Comparison of ENCODE assay signal across 18 cellular contexts in the genomic region with DNA sequence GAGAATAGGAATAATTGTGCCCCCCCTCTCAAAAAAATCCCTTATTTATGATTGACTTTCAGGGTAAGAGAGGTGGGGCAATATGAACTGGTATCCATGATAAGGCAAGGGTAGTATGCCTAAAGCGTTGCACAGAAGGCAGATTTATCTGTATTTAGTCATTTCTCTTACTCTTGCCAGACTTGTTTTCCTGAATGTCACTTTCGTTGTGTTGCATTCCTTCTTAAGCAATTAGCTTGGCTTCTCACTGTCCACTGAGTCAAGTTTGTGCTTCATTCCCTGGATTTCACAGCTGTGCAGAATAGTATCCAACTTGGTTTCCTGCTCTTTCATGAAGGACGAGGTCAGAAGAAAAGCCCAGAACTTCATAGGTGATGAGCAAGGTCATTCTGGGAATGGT.
DNase-seq lines count a peak whose midpoint lies in the region; ATAC-seq and TF ChIP-seq lines count a peak whose summit lies in the region.
"Had no signal": no experiment of that assay in that cellular context is flagged by ENCODE, and none has a peak within 500 bp of the region (broad histone marks: within the 10 kb centered on the region; RNA-seq: fewer than 3 reads in every experiment).

No MANE protein-coding gene starts in this region.

- H3K9me3 ChIP-seq in right cardiac atrium (ENCODE audit: control insufficient read depth, low read length) (no peaks in the 10 kb centered on the region), thoracic aorta (no peaks in the 10 kb centered on the region)
- H3K9me3 ChIP-seq: BLaER1, colonic mucosa, prostate gland, upper lobe of left lung had no signal

- DNase-seq in HCEC 1CT (peak; percentile 14), T47D (ENCODE audit: low read depth in 1 of 2, low spot score in 1 of 2) (peak; percentile 18 to 64), right cardiac atrium (no peak), thoracic aorta (ENCODE audit: low spot score) (no peak), NCI-H69 (lab: John Stamatoyannopoulos, UW) (no peak), NCI-H1930 (lab: John Stamatoyannopoulos, UW) (no peak)
- DNase-seq: activated CD4-positive, alpha-beta memory T cell treated with anti-CD3 and anti-CD28 coated beads, Interleukin-2, amount 10 ng/mL, durations not matched to agents 7 days and 5 days; amniotic stem cell; colonic mucosa; IMR-90; naive thymus-derived CD8-positive, alpha-beta T cell; NCI-H1092 treated with DMSO at 0.1 percent for 48 hours; NCI-H2227 treated with DMSO at 0.1 percent for 48 hours; upper lobe of left lung had no signal

- H3K27me3 ChIP-seq in right cardiac atrium (ENCODE audit: control insufficient read depth, insufficient read depth) = no peaks in the 10 kb centered on the region
- H3K27me3 ChIP-seq in thoracic aorta (replicated peaks; ENCODE audit: insufficient read depth) = no peaks in the 10 kb centered on the region
- H3K27me3 ChIP-seq: BLaER1, colonic mucosa, upper lobe of left lung had no signal

- WGBS in right cardiac atrium = 44% methylated on average over 3 of the region's 3 CpGs

- H3K4me1 ChIP-seq in right cardiac atrium (ENCODE audit: control insufficient read depth, insufficient read depth, low read length) = no peaks in the 10 kb centered on the region
- peaks cover 12 to 24% of the 10 kb centered on the region in 2 donors for H3K4me1 ChIP-seq in thoracic aorta (ENCODE audit: control insufficient read depth in 1 of 2, low read depth in 2 of 2)
- H3K4me1 ChIP-seq: BLaER1, colonic mucosa, prostate gland had no signal

- ATAC-seq in right cardiac atrium (peak in 1 of 2 donors; percentile 19), thoracic aorta (ENCODE audit: insufficient number of reproducible peaks, low FRiP score, low read depth) (no peak), HG03025 (IDR thresholded peaks at IDR 0.05; ENCODE audit: low FRiP score, unreplicated experiment) (no peak)
- ATAC-seq: naive thymus-derived CD8-positive, alpha-beta T cell; SK-N-SH treated with all-trans-retinoic acid at 6 μM for 48 hours had no signal

- H3K4me3 ChIP-seq in right cardiac atrium (ENCODE audit: low read length) (peak overlapping the region; percentile 39), thoracic aorta (peak overlapping the region; percentile 59)
- H3K4me3 ChIP-seq: BLaER1, colonic mucosa, prostate gland had no signal

- in situ Hi-C loops in T47D (cut with HindIII; ENCODE audit: low pct_unique_long_range_greater_than_20kb, low sequenced_read_pairs) = no loop called here

- no peaks in the 10 kb centered on the region for H3K36me3 ChIP-seq in thoracic aorta
- H3K36me3 ChIP-seq: BLaER1, colonic mucosa, prostate gland, upper lobe of left lung had no signal

- intact Hi-C loops in right cardiac atrium (cut with DNase I) = loop anchor here (5.0 to 10.0 kb wide), 4 partner anchors 91 to 678 kb away; a partner anchor contains a TSS

- no peak for TF ChIP-seq CTCF in thoracic aorta (IDR thresholded peaks at IDR 0.05)

- H3K27ac ChIP-seq in right cardiac atrium (ENCODE audit: low read length) (no peak overlapping the region), thoracic aorta (no peak overlapping the region)
- H3K27ac ChIP-seq: BLaER1, colonic mucosa, prostate gland had no signal

Comparison
In these comparisons a context has a peak if more than half of its experiments do, and no peak if none do; other contexts are left out.
1. DNase-seq: peak in HCEC 1CT (single experiment) and T47D (2 of 2); none in right cardiac atrium (0 of 3), thoracic aorta (single experiment), NCI-H69 (single experiment) and NCI-H1930 (0 of 2).